9 cellular contexts compared by ENCODE assay signal in genomic region chr16:5034167-5034523, GRCh38. TPM values are rescaled to one million over a fixed set of nuclear protein-coding genes. Genes with fewer than 3 reads are reported as not detected.
DNase-seq lines count a peak whose midpoint lies in the region; ATAC-seq and TF ChIP-seq lines count a peak whose summit lies in the region.
"Had no signal": no experiment of that assay in that cellular context is flagged by ENCODE, and none has a peak within 500 bp of the region (broad histone marks: within the 10 kb centered on the region; RNA-seq: fewer than 3 reads in every experiment).

No MANE protein-coding gene starts in this region.

- peaks cover 28% of the 10 kb centered on the region for H3K4me1 Mint-ChIP-seq in neural crest cell

- H3K4me3 ChIP-seq in BJ (ENCODE audit: low read depth, low read length) (peak overlapping the region; percentile 80), MM.1S (ENCODE audit: low read length) (peak overlapping the region; percentile 94), ectodermal cell (ENCODE audit: insufficient read depth, low read depth, low read length) (peak overlapping the region; percentile 86)

- no peak for DNase-seq in BJ (ENCODE audit: low read depth)
- no peak for DNase-seq in MM.1S
- no peak for DNase-seq in neural crest cell (ENCODE audit: low read depth, low spot score)
- no peak for DNase-seq in iPS-NIHi7 (ENCODE audit: extremely low spot score)
- no peak for DNase-seq in AML-193 (lab: John Stamatoyannopoulos, UW)

- no peaks in the 10 kb centered on the region for H3F3A ChIP-seq in MM.1S (ENCODE audit: insufficient read depth, low read length)

- H3K9me2 ChIP-seq in MM.1S (replicated peaks; ENCODE audit: insufficient read depth, low read length) = no peaks in the 10 kb centered on the region

- H3K27ac ChIP-seq in MM.1S (ENCODE audit: low read length) (no peak overlapping the region), ectodermal cell (ENCODE audit: insufficient read depth, low read depth, low read length, poor library complexity, severe bottlenecking) (no peak overlapping the region)

- no peaks in the 10 kb centered on the region for H3K36me3 Mint-ChIP-seq in neural crest cell (ENCODE audit: low read depth)

- H3K9me3 ChIP-seq in MM.1S (replicated peaks; ENCODE audit: insufficient read depth, low read length) (no peaks in the 10 kb centered on the region), ectodermal cell (ENCODE audit: control insufficient read depth, low read length) (no peaks in the 10 kb centered on the region)

- TF ChIP-seq CTCF in BJ (IDR thresholded peaks at IDR 0.05; ENCODE audit: insufficient read depth, low read depth, low read length) = no peak
- TF ChIP-seq CTCF in MM.1S (IDR thresholded peaks at IDR 0.05; ENCODE audit: low read length) = no peak
- no peak for TF ChIP-seq CTCF in neural crest cell (conservative IDR thresholded peaks at IDR 0.05)

- CTCF ChIA-PET in BJ (lab: Yijun Ruan, JAX) = interaction anchor here (0.7 to 1.1 kb wide), 2 partner anchors 9 to 15 kb away, joined by 3 to 4 read pairs; no protein-coding TSS in a partner anchor

- peaks cover 8% of the 10 kb centered on the region; the same call in 1 of the 2 replicates for H3K4me1 ChIP-seq in MM.1S (ENCODE audit: low read length)
- H3K4me1 ChIP-seq in ectodermal cell (ENCODE audit: control insufficient read depth, insufficient read depth, low read length) = peaks cover 11% of the 10 kb centered on the region

- no peaks in the 10 kb centered on the region for H4K20me1 ChIP-seq in MM.1S (ENCODE audit: insufficient read depth, low read length)

- peak overlapping the region; percentile 93 for H3K27ac Mint-ChIP-seq in neural crest cell (ENCODE audit: unreplicated experiment)

- peak overlapping the region; percentile 75 for H3K4me2 ChIP-seq in MM.1S (ENCODE audit: low read depth, low read length)

- POLR2A ChIA-PET in BJ (lab: Charles Lee) = interaction anchor here (0.5 to 0.7 kb wide), 3 partner anchors 26 to 76 kb away, joined by 3 to 12 read pairs (median 4); partner anchors contain the start of gene SEC14L5

- 39 to 44% methylated on average over 2 of the region's 2 CpGs for WGBS in ectodermal cell, 2 experiments

- peaks cover 10% of the 10 kb centered on the region for H3K27me3 Mint-ChIP-seq in neural crest cell (ENCODE audit: low read depth)

- H3K27me3 ChIP-seq in BJ (ENCODE audit: control insufficient read depth, insufficient read depth, low read length) (no peaks in the 10 kb centered on the region), MM.1S (replicated peaks; ENCODE audit: insufficient read depth, low read length) (peaks cover 3% of the 10 kb centered on the region), ectodermal cell (ENCODE audit: control insufficient read depth, insufficient read depth, low read length, poor library complexity, severe bottlenecking) (peaks cover 9% of the 10 kb centered on the region)

- no peaks in the 10 kb centered on the region for H3K79me2 ChIP-seq in MM.1S (ENCODE audit: low read length)

- peak overlapping the region; percentile 91 for H3K4me3 Mint-ChIP-seq in neural crest cell

- no peaks in the 10 kb centered on the region for H3K9me3 Mint-ChIP-seq in neural crest cell

- H3K36me3 ChIP-seq in BJ (ENCODE audit: control insufficient read depth, insufficient read depth, low read length) = no peaks in the 10 kb centered on the region
- no peaks in the 10 kb centered on the region for H3K36me3 ChIP-seq in MM.1S (replicated peaks; ENCODE audit: insufficient read depth, low read length)
- H3K36me3 ChIP-seq in ectodermal cell (ENCODE audit: control insufficient read depth, insufficient read depth, low read length) = no peaks in the 10 kb centered on the region

- H3K9ac ChIP-seq in MM.1S (ENCODE audit: low read length) = peak overlapping the region; percentile 32; the same call in 1 of the 2 replicates

- peak overlapping the region; percentile 87 for H2AFZ ChIP-seq in MM.1S (ENCODE audit: low read length)

- ATAC-seq in GM18519 (IDR thresholded peaks at IDR 0.05; ENCODE audit: low FRiP score, unreplicated experiment) (no peak), HG03571 (IDR thresholded peaks at IDR 0.05; ENCODE audit: unreplicated experiment) (no peak)

RNA-seq across cellular contexts. Expression of gene NAGPA, which starts 0.4 kb away (rescaled TPM):
- polyA plus RNA-seq in BJ (2011; rRNA removed) = 10.8 and 17.3 TPM in 2 replicates
- 8.4 and 12.9 TPM in 2 replicates for polyA minus RNA-seq in BJ (2011; rRNA and poly(A)+ RNA removed)
- 11.1 TPM for polyA plus RNA-seq in ectodermal cell (2013, experiment 1 of 4)
- 8.4 TPM for polyA plus RNA-seq in ectodermal cell (2013, experiment 2 of 4)
- polyA plus RNA-seq in ectodermal cell (2013, experiment 3 of 4) = 7.8 TPM
- 8.5 TPM for polyA plus RNA-seq in ectodermal cell (2013, experiment 4 of 4)
- total RNA-seq in neural crest cell = 11.0 and 15.3 TPM in 2 replicates

RNA-seq across cellular contexts. Expression of gene C16orf89, which starts 31.6 kb away (rescaled TPM):
- polyA plus RNA-seq in BJ (2011; rRNA removed) = not detected in 2 replicates
- not detected in 2 replicates for polyA minus RNA-seq in BJ (2011; rRNA and poly(A)+ RNA removed)
- 3.3 TPM for polyA plus RNA-seq in ectodermal cell (2013, experiment 1 of 4)
- polyA plus RNA-seq in ectodermal cell (2013, experiment 2 of 4) = 1.7 TPM
- 2.8 TPM for polyA plus RNA-seq in ectodermal cell (2013, experiment 3 of 4)
- polyA plus RNA-seq in ectodermal cell (2013, experiment 4 of 4) = 1.5 TPM
- not detected in 2 replicates for total RNA-seq in neural crest cell
- total RNA-seq: NCI-H460 had no signal

RNA-seq across cellular contexts. Expression of gene ALG1, which starts 37.5 kb away (rescaled TPM):
- 55.8 and 63.1 TPM in 2 replicates for polyA plus RNA-seq in BJ (2011; rRNA removed)
- polyA minus RNA-seq in BJ (2011; rRNA and poly(A)+ RNA removed) = 36.4 and 73.6 TPM in 2 replicates
- polyA plus RNA-seq in ectodermal cell (2013, experiment 1 of 4) = 20.8 TPM
- 29.1 TPM for polyA plus RNA-seq in ectodermal cell (2013, experiment 2 of 4)
- polyA plus RNA-seq in ectodermal cell (2013, experiment 3 of 4) = 16.2 TPM
- 17.7 TPM for polyA plus RNA-seq in ectodermal cell (2013, experiment 4 of 4)
- 23.2 and 25.2 TPM in 2 replicates for total RNA-seq in neural crest cell
